ENCODE assay signal across 1 cellular context in genomic region chr15:42146551-42147430, GRCh38.
TF ChIP-seq lines count a peak whose summit lies in the region.

No MANE protein-coding gene starts in this region.

TF ChIP-seq in K562, 482 proteins besides CTCF, POLR2A, EP300 and RAD21 (continued from another document):
- TF ChIP-seq UBTF (IDR thresholded peaks at IDR 0.05; ENCODE audit: borderline replicate concordance in 1 of 2, low read depth in 2 of 2, low read length in 2 of 2) (0 out of 4 replicates have a peak, but pooled peaks of 1 of the 2 experiments have one; percentile 27), ZNF316 (IDR thresholded peaks at IDR 0.05) (no peak), STAT5B (CRISPR knock-in tag; IDR thresholded peaks at IDR 0.05) (no peak), SRSF3 (IDR thresholded peaks at IDR 0.05; ENCODE audit: insufficient read depth, low read length) (no peak), GABPB2 (CRISPR knock-in tag; conservative IDR thresholded peaks at IDR 0.05) (no peak)
